8 cellular contexts compared by ENCODE assay signal in the genomic region with DNA sequence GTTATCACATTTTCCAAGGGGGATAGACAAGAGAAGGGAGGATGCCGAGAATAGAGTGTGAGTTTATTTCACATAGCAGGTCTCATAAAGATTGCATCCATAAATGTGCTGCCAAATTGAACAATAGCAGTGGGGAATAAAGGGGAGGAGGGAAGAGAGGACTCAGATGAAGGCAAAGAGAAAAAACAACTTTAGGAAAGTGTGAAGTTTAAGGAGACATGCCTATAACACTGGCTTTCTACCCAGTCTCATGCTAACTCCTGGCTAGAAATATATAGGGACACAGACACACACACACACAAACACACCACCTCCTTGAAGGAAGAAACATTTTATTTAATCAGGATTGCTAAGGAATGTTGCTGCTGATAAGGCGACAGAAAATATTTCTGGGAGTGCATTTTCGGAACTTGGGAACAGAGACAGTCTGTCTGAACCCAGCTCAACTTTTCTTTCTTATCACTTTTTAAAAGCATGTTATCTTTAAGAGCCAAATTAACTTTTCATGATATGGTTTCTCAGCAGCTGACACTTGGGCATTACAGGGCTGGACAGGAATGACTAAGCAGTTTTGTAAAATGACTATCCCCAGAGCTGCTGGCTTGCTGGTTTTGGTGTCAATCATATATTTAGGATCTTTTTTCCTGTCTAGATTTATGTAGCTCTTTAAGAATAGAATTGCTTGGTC.
A peak's percentile ranks its signal among the peaks of the same experiment; 100 is the strongest.
DNase-seq lines count a peak whose midpoint lies in the region; ATAC-seq and TF ChIP-seq lines count a peak whose summit lies in the region.

No MANE protein-coding gene starts in this region.

- peak; percentile 28 for ATAC-seq in GM19023 (IDR thresholded peaks at IDR 0.05; ENCODE audit: unreplicated experiment)
- ATAC-seq in HG03108 (IDR thresholded peaks at IDR 0.05; ENCODE audit: unreplicated experiment) = peak; percentile 44

- TF ChIP-seq POLR2A in lower leg skin (IDR thresholded peaks at IDR 0.05) = no peak

- WGBS in lower leg skin, 2 donors = 72 to 77% methylated on average over 3 of the region's 3 CpGs

- DNase-seq in astrocyte of the hippocampus (ENCODE audit: low read depth, low spot score) = peak; percentile 68
- peak; percentile 66 for DNase-seq in myocyte (ENCODE audit: low read depth)
- no peak for DNase-seq in NCI-H774 (lab: John Stamatoyannopoulos, UW)
- no peak for DNase-seq in NCI-H524 treated with DMSO at 0.1 percent for 48 hours (lab: John Stamatoyannopoulos, UW)
- no peak for DNase-seq in lower leg skin (ENCODE audit: low spot score in 2 of 2)
- no peak for DNase-seq in NCI-H1048 (lab: John Stamatoyannopoulos, UW)

- H3K4me3 ChIP-seq in lower leg skin (ENCODE audit: low read depth, poor library complexity, severe bottlenecking) = no peak overlapping the region

- TF ChIP-seq CTCF in lower leg skin (IDR thresholded peaks at IDR 0.05) = no peak

- intact Hi-C loops in lower leg skin (cut with DNase I; ENCODE audit: low total_unique reads) = no loop called here

Comparison
In these comparisons a context has a peak if more than half of its experiments do, and no peak if none do; other contexts are left out.
1. DNase-seq: peak in astrocyte of the hippocampus (single experiment) and myocyte (single experiment); none in NCI-H774 (single experiment), NCI-H524 treated with DMSO at 0.1 percent for 48 hours (single experiment), lower leg skin (0 of 2) and NCI-H1048 (single experiment).